ENCODE assay signal across 15 cellular contexts in genomic region chr15:41777421-41777973, GRCh38. TPM values are rescaled to one million over a fixed set of nuclear protein-coding genes. Genes with fewer than 3 reads are reported as not detected.
DNase-seq lines count a peak whose midpoint lies in the region; ATAC-seq, FAIRE-seq and TF ChIP-seq lines count a peak whose summit lies in the region.
"Had no signal": no experiment of that assay in that cellular context is flagged by ENCODE, and none has a peak within 500 bp of the region (broad histone marks: within the 10 kb centered on the region; RNA-seq: fewer than 3 reads in every experiment).

No MANE protein-coding gene starts in this region.

- no peak overlapping the region for H2AFZ ChIP-seq in astrocyte (ENCODE audit: low read depth, low read length)

- H3K27ac Mint-ChIP-seq in natural killer cell: peak overlapping the region; percentile 52 to 71
- peak overlapping the region in 1 of 2 donors; percentile 67 for H3K27ac Mint-ChIP-seq in natural killer cell treated with Interleukin-12 subunit alpha and Interleukin-12 subunit beta and Interleukin-15 and Interleukin-18, amount 100 ng/mL, for 72 hours
- H3K27ac Mint-ChIP-seq in astrocyte (ENCODE audit: unreplicated experiment): no peak overlapping the region
- no peak overlapping the region for H3K27ac Mint-ChIP-seq in endodermal cell

- no peak for TF ChIP-seq CTCF in natural killer cell (IDR thresholded peaks at IDR 0.05)
- TF ChIP-seq CTCF in astrocyte (IDR thresholded peaks at IDR 0.05; ENCODE audit: insufficient read depth, low read depth, low read length): no peak
- no peak for TF ChIP-seq CTCF in foreskin keratinocyte (conservative IDR thresholded peaks at IDR 0.05)
- TF ChIP-seq CTCF in vagina (IDR thresholded peaks at IDR 0.05): no peak
- no peak for TF ChIP-seq CTCF in endodermal cell (conservative IDR thresholded peaks at IDR 0.05)

- H3K4me2 ChIP-seq in astrocyte (ENCODE audit: low read length): peak overlapping the region; percentile 87

- H3K27ac ChIP-seq in astrocyte (ENCODE audit: low read depth, low read length) (peak overlapping the region; percentile 43), foreskin keratinocyte (peak overlapping the region; percentile 70), vagina (peak overlapping the region; percentile 30), endodermal cell (ENCODE audit: low read depth, low read length) (no peak overlapping the region)
- H3K27ac ChIP-seq: thoracic aorta had no signal

- no peak for TF ChIP-seq POLR2A in vagina (IDR thresholded peaks at IDR 0.05)

- H3K9ac ChIP-seq in astrocyte (ENCODE audit: low read length) (peak overlapping the region; percentile 24), endodermal cell (ENCODE audit: extremely low read depth, low read length, poor library complexity, severe bottlenecking) (no peak overlapping the region)

- intact Hi-C loops in natural killer cell (cut with micrococcal nuclease) (no loop called here), vagina (cut with DNase I) (no loop called here)

- H3K4me1 Mint-ChIP-seq in natural killer cell: peaks cover 77 to 87% of the 10 kb centered on the region in 2 donors
- H3K4me1 Mint-ChIP-seq in natural killer cell treated with Interleukin-12 subunit alpha and Interleukin-12 subunit beta and Interleukin-15 and Interleukin-18, amount 100 ng/mL, for 72 hours (ENCODE audit: low read depth in 2 of 2): peaks cover 69% of the 10 kb centered on the region in 2 donors
- peaks cover 44% of the 10 kb centered on the region for H3K4me1 Mint-ChIP-seq in astrocyte (ENCODE audit: low read depth, unreplicated experiment)
- H3K4me1 Mint-ChIP-seq in endodermal cell: peaks cover 49% of the 10 kb centered on the region

- H3K9me3 ChIP-seq in astrocyte (ENCODE audit: insufficient read depth, low read depth, low read length) (no peaks in the 10 kb centered on the region), vagina (no peaks in the 10 kb centered on the region), endodermal cell (ENCODE audit: control insufficient read depth, low read length) (no peaks in the 10 kb centered on the region)
- H3K9me3 ChIP-seq: thoracic aorta had no signal

- ATAC-seq in natural killer cell: no peak
- no peak for ATAC-seq in natural killer cell treated with Interleukin-12 subunit alpha and Interleukin-12 subunit beta and Interleukin-15 and Interleukin-18, amount 100 ng/mL, for 72 hours
- ATAC-seq in foreskin keratinocyte: no peak
- ATAC-seq in HG02678 (IDR thresholded peaks at IDR 0.05; ENCODE audit: unreplicated experiment): no peak
- no peak for ATAC-seq in GM18907 (IDR thresholded peaks at IDR 0.05; ENCODE audit: unreplicated experiment)
- ATAC-seq: activated CD4-positive, alpha-beta T cell treated with anti-CD3 and anti-CD28 coated beads for 36 hours; HepG2 had no signal

- FAIRE-seq in astrocyte (lab: Jason Lieb, UNC): no peak
- FAIRE-seq: HepG2 had no signal

- peaks cover 71% of the 10 kb centered on the region for H3K79me2 ChIP-seq in astrocyte (ENCODE audit: insufficient read depth, low read length)

- no peaks in the 10 kb centered on the region for H3K9me3 Mint-ChIP-seq in natural killer cell
- H3K9me3 Mint-ChIP-seq in natural killer cell treated with Interleukin-12 subunit alpha and Interleukin-12 subunit beta and Interleukin-15 and Interleukin-18, amount 100 ng/mL, for 72 hours: no peaks in the 10 kb centered on the region
- H3K9me3 Mint-ChIP-seq in astrocyte (ENCODE audit: unreplicated experiment): no peaks in the 10 kb centered on the region
- no peaks in the 10 kb centered on the region for H3K9me3 Mint-ChIP-seq in endodermal cell

- peaks cover 65% of the 10 kb centered on the region for H4K20me1 ChIP-seq in astrocyte (ENCODE audit: insufficient read depth, low read length)

- H3K27me3 Mint-ChIP-seq in natural killer cell (ENCODE audit: low read depth in 2 of 2) (no peaks in the 10 kb centered on the region), astrocyte (ENCODE audit: low read depth, unreplicated experiment) (no peaks in the 10 kb centered on the region), endodermal cell (ENCODE audit: insufficient read depth) (no peaks in the 10 kb centered on the region)
- no peaks in the 10 kb centered on the region for H3K27me3 Mint-ChIP-seq in natural killer cell treated with Interleukin-12 subunit alpha and Interleukin-12 subunit beta and Interleukin-15 and Interleukin-18, amount 100 ng/mL, for 72 hours
- H3K27me3 Mint-ChIP-seq: activated CD4-positive, alpha-beta T cell treated with anti-CD3 and anti-CD28 coated beads for 36 hours had no signal

- H3K4me3 ChIP-seq in astrocyte (ENCODE audit: insufficient read depth, low read depth, low read length) (peak overlapping the region; percentile 12), vagina (no peak overlapping the region), endodermal cell (ENCODE audit: low read length) (no peak overlapping the region)
- H3K4me3 ChIP-seq: thoracic aorta had no signal

- WGBS in endodermal cell (ENCODE audit: insufficient coverage in 1 of 2, insufficient read length in 1 of 2), 2 experiments: 96% methylated on average over 1 of the region's 1 CpG; no CpG with 5 or more reads in 1 of the 2 experiments

- H3K4me1 ChIP-seq in astrocyte (ENCODE audit: insufficient read depth, low read length): peaks cover 63% of the 10 kb centered on the region
- peaks cover 40% of the 10 kb centered on the region for H3K4me1 ChIP-seq in foreskin keratinocyte
- H3K4me1 ChIP-seq in vagina: peaks cover 78% of the 10 kb centered on the region
- peaks cover 14% of the 10 kb centered on the region for H3K4me1 ChIP-seq in endodermal cell (ENCODE audit: control insufficient read depth, insufficient read depth, low read length)

- no peak overlapping the region for H3K4me3 Mint-ChIP-seq in natural killer cell
- no peak overlapping the region for H3K4me3 Mint-ChIP-seq in natural killer cell treated with Interleukin-12 subunit alpha and Interleukin-12 subunit beta and Interleukin-15 and Interleukin-18, amount 100 ng/mL, for 72 hours
- H3K4me3 Mint-ChIP-seq in astrocyte (ENCODE audit: unreplicated experiment): peak overlapping the region; percentile 37
- H3K4me3 Mint-ChIP-seq in endodermal cell: no peak overlapping the region
- H3K4me3 Mint-ChIP-seq: activated CD4-positive, alpha-beta T cell treated with anti-CD3 and anti-CD28 coated beads for 36 hours had no signal

- H3K36me3 Mint-ChIP-seq in natural killer cell (no peaks in the 10 kb centered on the region), astrocyte (ENCODE audit: low read depth, unreplicated experiment) (peaks cover 6% of the 10 kb centered on the region), endodermal cell (ENCODE audit: low read depth) (no peaks in the 10 kb centered on the region)
- H3K36me3 Mint-ChIP-seq in natural killer cell treated with Interleukin-12 subunit alpha and Interleukin-12 subunit beta and Interleukin-15 and Interleukin-18, amount 100 ng/mL, for 72 hours: no peaks in the 10 kb centered on the region

- no peaks in the 10 kb centered on the region for H3K36me3 ChIP-seq in astrocyte (ENCODE audit: insufficient read depth, low read length)
- H3K36me3 ChIP-seq in vagina: no peaks in the 10 kb centered on the region
- no peaks in the 10 kb centered on the region for H3K36me3 ChIP-seq in endodermal cell (ENCODE audit: control insufficient read depth, insufficient read depth, low read length)
- H3K36me3 ChIP-seq: thoracic aorta had no signal

- H3K27me3 ChIP-seq in astrocyte (ENCODE audit: insufficient read depth, low read length) (no peaks in the 10 kb centered on the region), foreskin keratinocyte (no peaks in the 10 kb centered on the region), vagina (no peaks in the 10 kb centered on the region), endodermal cell (ENCODE audit: control insufficient read depth, insufficient read depth, low read length, poor library complexity, severe bottlenecking) (no peaks in the 10 kb centered on the region)

- DNase-seq in natural killer cell: no peak
- no peak for DNase-seq in natural killer cell treated with Interleukin-12 subunit alpha and Interleukin-12 subunit beta and Interleukin-15 and Interleukin-18, amount 100 ng/mL, for 72 hours (ENCODE audit: low spot score)
- DNase-seq in astrocyte (ENCODE audit: low read depth): peak; percentile 39
- peak in 1 of 2 donors; percentile 61 for DNase-seq in foreskin keratinocyte
- DNase-seq in vagina (ENCODE audit: extremely low spot score in 2 of 2): no peak
- no peak for DNase-seq in endodermal cell
- DNase-seq: activated CD4-positive, alpha-beta T cell treated with anti-CD3 and anti-CD28 coated beads for 36 hours; cortex of kidney; DMS 273 treated with DMSO at 0.1 percent for 48 hours; foreskin melanocyte; NCI-H446 treated with DMSO at 0.1 percent for 48 hours had no signal

RNA-seq across cellular contexts. Expression of gene MAPKBP1, which starts 3.2 kb away (rescaled TPM):
- 10 to 100 TPM; 44.8 to 55.4 (median 49.0) TPM for total RNA-seq in natural killer cell
- total RNA-seq in natural killer cell treated with Interleukin-12 subunit alpha and Interleukin-12 subunit beta and Interleukin-15 and Interleukin-18, amount 100 ng/mL, for 72 hours: 10 to 100 TPM; 30.6 to 53.2 TPM
- 30.8 and 30.9 TPM in 2 replicates for total RNA-seq in astrocyte
- total RNA-seq in foreskin keratinocyte: 59.6 and 61.7 TPM in 2 replicates
- 12.6 and 15.3 TPM in 2 replicates for polyA plus RNA-seq in foreskin keratinocyte
- total RNA-seq in vagina: 35.8 TPM
- total RNA-seq in endodermal cell: 10 to 100 TPM; 16.7 to 26.3 TPM
- polyA plus RNA-seq in endodermal cell (2013, experiment 1 of 2): 19.1 TPM
- 15.9 TPM for polyA plus RNA-seq in endodermal cell (2013, experiment 2 of 2)

RNA-seq across cellular contexts. Expression of gene JMJD7, which starts 50.4 kb away (rescaled TPM):
- 10 to 100 TPM; 20.3 to 36.4 (median 28.7) TPM for total RNA-seq in natural killer cell
- total RNA-seq in natural killer cell treated with Interleukin-12 subunit alpha and Interleukin-12 subunit beta and Interleukin-15 and Interleukin-18, amount 100 ng/mL, for 72 hours: 10 to 100 TPM in 1 of 2 donors, 1 to 10 TPM in 1; 6.7 to 12.1 TPM
- total RNA-seq in astrocyte: 5.7 and 7.6 TPM in 2 replicates
- 15.5 and 19.2 TPM in 2 replicates for total RNA-seq in foreskin keratinocyte
- polyA plus RNA-seq in foreskin keratinocyte: 20.5 and 22.9 TPM in 2 replicates
- total RNA-seq in vagina: 26.3 TPM
- total RNA-seq in endodermal cell: 10 to 100 TPM; 18.4 to 22.1 TPM
- polyA plus RNA-seq in endodermal cell (2013, experiment 1 of 2): 14.1 TPM
- 11.3 TPM for polyA plus RNA-seq in endodermal cell (2013, experiment 2 of 2)

Comparison
In these comparisons a context has a peak if more than half of its experiments do, and no peak if none do; other contexts are left out.
1. H3K27ac Mint-ChIP-seq: peak in natural killer cell (2 of 2); none in astrocyte (single experiment) and endodermal cell (single experiment).